36 cellular contexts compared by ENCODE assay signal in the genomic region with DNA sequence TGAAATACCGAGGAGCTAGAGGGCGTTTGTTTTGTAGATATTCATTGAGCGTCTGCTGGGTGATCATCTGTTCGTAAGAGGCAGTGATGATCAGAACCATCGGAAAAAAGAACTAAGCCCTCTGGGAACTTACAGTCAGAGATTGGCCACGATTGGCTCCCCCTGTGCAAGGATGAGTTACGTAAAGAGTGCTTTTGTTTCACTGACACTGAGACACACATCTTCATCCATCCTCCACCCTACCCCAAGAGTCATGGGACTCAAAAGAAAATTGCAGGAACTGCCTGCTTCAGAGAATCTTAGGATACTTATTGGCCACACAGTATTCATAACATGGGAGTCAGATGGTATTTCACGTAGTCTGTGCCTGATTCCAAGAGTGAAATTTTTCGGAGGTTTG.
"Had no signal": no experiment of that assay in that cellular context is flagged by ENCODE, and none has a peak within 500 bp of the region (broad histone marks: within the 10 kb centered on the region; RNA-seq: fewer than 3 reads in every experiment).

No MANE protein-coding gene starts in this region.

- H3K9me3 Mint-ChIP-seq: activated B cell treated with CpG ODN at 0.5 μM for 24 hours; activated CD4-positive, alpha-beta T cell treated with anti-CD3 and anti-CD28 coated beads, Interleukin-2, amount 10 ng/mL, durations not matched to agents 24 days and 14 days; activated CD8-positive, alpha-beta T cell treated with anti-CD3 and anti-CD28 coated beads for 36 hours; activated naive CD4-positive, alpha-beta T cell treated with anti-CD3 and anti-CD28 coated beads for 36 hours; activated naive CD4-positive, alpha-beta T cell treated with anti-CD3 and anti-CD28 coated beads, Interleukin-2, amount 50 U/mL, for 72 hours; activated naive CD8-positive, alpha-beta T cell treated with anti-CD3 and anti-CD28 coated beads for 36 hours; activated T-cell treated with anti-CD3 and anti-CD28 coated beads, Interleukin-2, amount 50 U/mL, for 4 hours; activated T-helper 1 cell treated with anti-CD3 and anti-CD28 coated beads, Interleukin-12 subunit alpha, Interleukin-12 subunit beta, Interleukin-2, Interleukin-4 antibody, amounts not matched to agents 30 ng/mL and 10 ng/mL and 1 ng/mL, durations not matched to agents 14 hours and 24 hours and 36 hours; activated T-helper 17 cell treated with anti-CD3 and anti-CD28 coated beads, Interleukin-2, amount 50 U/mL, for 72 hours; T-helper 1 cell treated with Interleukin-12 subunit alpha and Interleukin-12 subunit beta and Interleukin-4 antibody, amounts not matched to agents 30 μg/mL and 1 μg/mL, for 36 hours; T-helper 2 cell treated with Interferon-gamma antibody and Interleukin-4, amounts not matched to agents 5 μg/mL and 100 μg/mL, for 36 hours had no signal

- DNase-seq: activated B cell treated with CpG ODN at 0.5 μM for 24 hours; activated CD4-positive, alpha-beta memory T cell treated with anti-CD3 and anti-CD28 coated beads for 36 hours; activated CD4-positive, alpha-beta T cell treated with anti-CD3 and anti-CD28 coated beads for 4 hours; activated CD4-positive, alpha-beta T cell treated with anti-CD3 and anti-CD28 coated beads, Interleukin-2, amount 10 ng/mL, durations not matched to agents 24 days and 14 days; activated CD4-positive, alpha-beta T cell treated with anti-CD3 and anti-CD28 coated beads, Interleukin-2, amount 50 U/mL, for 1 hour; activated CD4-positive, alpha-beta T cell treated with anti-CD3 and anti-CD28 coated beads, Interleukin-2, amount 50 U/mL, for 4 hours; activated CD4-positive, CD25-positive, alpha-beta regulatory T cell treated with anti-CD3 and anti-CD28 coated beads, Interleukin-2, amount 50 U/mL, for 72 hours; activated CD8-positive, alpha-beta memory T cell treated with anti-CD3 and anti-CD28 coated beads, Interleukin-2, amount 50 U/mL, for 4 hours; activated CD8-positive, alpha-beta T cell treated with anti-CD3 and anti-CD28 coated beads for 36 hours; activated effector memory CD4-positive, alpha-beta T cell treated with anti-CD3 and anti-CD28 coated beads, Interleukin-2, amount 50 U/mL, for 16 hours; activated gamma-delta T cell treated with Interleukin-2 at 50 U/mL for 16 hours; activated naive CD4-positive, alpha-beta T cell; activated naive CD4-positive, alpha-beta T cell treated with anti-CD3 and anti-CD28 coated beads for 36 hours; activated naive CD4-positive, alpha-beta T cell treated with anti-CD3 and anti-CD28 coated beads, Interleukin-2, amount 50 U/mL, for 16 hours; activated naive CD8-positive, alpha-beta T cell treated with anti-CD3 and anti-CD28 coated beads for 36 hours; activated T-cell treated with anti-CD3 and anti-CD28 coated beads for 4 hours; activated T-cell treated with anti-CD3 and anti-CD28 coated beads, Interleukin-2, amount 50 U/mL, for 1 hour; activated T-cell treated with anti-CD3 and anti-CD28 coated beads, Interleukin-2, amount 50 U/mL, for 4 hours; activated T-cell treated with anti-CD3 and anti-CD28 coated beads, Interleukin-2, amount 50 U/mL, for 72 hours; adrenal gland; amniotic stem cell; anterior cingulate cortex; body of pancreas; brain microvascular endothelial cell; central memory CD4-positive, alpha-beta T cell; T-helper 1 cell; T-helper 2 cell; T-helper 9 cell had no signal

- H3K36me3 Mint-ChIP-seq: activated CD4-positive, alpha-beta memory T cell treated with anti-CD3 and anti-CD28 coated beads for 36 hours; activated naive CD4-positive, alpha-beta T cell treated with anti-CD3 and anti-CD28 coated beads, Interleukin-2, amount 50 U/mL, for 72 hours had no signal

- H3K27me3 Mint-ChIP-seq: activated B cell treated with CpG ODN at 0.5 μM for 24 hours; activated CD4-positive, alpha-beta memory T cell treated with anti-CD3 and anti-CD28 coated beads for 36 hours; activated CD4-positive, alpha-beta T cell treated with anti-CD3 and anti-CD28 coated beads, Interleukin-2, amount 10 ng/mL, durations not matched to agents 24 days and 14 days; activated CD8-positive, alpha-beta T cell treated with anti-CD3 and anti-CD28 coated beads for 36 hours; activated naive CD8-positive, alpha-beta T cell treated with anti-CD3 and anti-CD28 coated beads for 36 hours; activated T-helper 17 cell treated with anti-CD3 and anti-CD28 coated beads, Interleukin-2, amount 50 U/mL, for 72 hours had no signal

- H3K4me1 Mint-ChIP-seq: activated B cell treated with CpG ODN at 0.5 μM for 24 hours; activated CD4-positive, alpha-beta T cell treated with anti-CD3 and anti-CD28 coated beads, Interleukin-2, amount 10 ng/mL, durations not matched to agents 24 days and 14 days; activated naive CD8-positive, alpha-beta T cell treated with anti-CD3 and anti-CD28 coated beads for 36 hours; activated T-helper 17 cell treated with anti-CD3 and anti-CD28 coated beads, Interleukin-2, amount 50 U/mL, for 72 hours had no signal

- H3K27ac ChIP-seq: adrenal gland, ascending aorta, body of pancreas, brain microvascular endothelial cell, breast epithelium, VCaP had no signal

- ATAC-seq: activated CD8-positive, alpha-beta T cell treated with anti-CD3 and anti-CD28 coated beads for 36 hours; activated naive CD4-positive, alpha-beta T cell treated with anti-CD3 and anti-CD28 coated beads, Interleukin-2, amount 50 U/mL, for 72 hours; activated T-cell treated with anti-CD3 and anti-CD28 coated beads, Interleukin-2, amount 50 U/mL, for 4 hours; activated T-cell treated with anti-CD3 and anti-CD28 coated beads, Interleukin-2, amount 50 U/mL, for 72 hours; activated T-helper 17 cell treated with anti-CD3 and anti-CD28 coated beads, Interleukin-2, amount 50 U/mL, for 72 hours; body of pancreas had no signal

- H3K27ac Mint-ChIP-seq: activated B cell treated with CpG ODN at 0.5 μM for 24 hours; activated CD4-positive, alpha-beta memory T cell treated with anti-CD3 and anti-CD28 coated beads for 36 hours; activated CD4-positive, alpha-beta T cell treated with anti-CD3 and anti-CD28 coated beads, Interleukin-2, amount 10 ng/mL, durations not matched to agents 24 days and 14 days; activated CD8-positive, alpha-beta T cell treated with anti-CD3 and anti-CD28 coated beads for 36 hours; activated naive CD4-positive, alpha-beta T cell treated with anti-CD3 and anti-CD28 coated beads for 36 hours; activated naive CD4-positive, alpha-beta T cell treated with anti-CD3 and anti-CD28 coated beads, Interleukin-2, amount 50 U/mL, for 72 hours; activated naive CD8-positive, alpha-beta T cell treated with anti-CD3 and anti-CD28 coated beads for 36 hours; activated T-cell treated with anti-CD3 and anti-CD28 coated beads, Interleukin-2, amount 50 U/mL, for 72 hours; activated T-helper 1 cell treated with anti-CD3 and anti-CD28 coated beads, Interleukin-12 subunit alpha, Interleukin-12 subunit beta, Interleukin-2, Interleukin-4 antibody, amounts not matched to agents 30 ng/mL and 10 ng/mL and 1 ng/mL, durations not matched to agents 14 hours and 24 hours and 36 hours; activated T-helper 17 cell treated with anti-CD3 and anti-CD28 coated beads, Interleukin-2, amount 50 U/mL, for 72 hours; T-helper 1 cell treated with Interleukin-12 subunit alpha and Interleukin-12 subunit beta and Interleukin-4 antibody, amounts not matched to agents 30 μg/mL and 1 μg/mL, for 36 hours; T-helper 2 cell treated with Interferon-gamma antibody and Interleukin-4, amounts not matched to agents 5 μg/mL and 100 μg/mL, for 36 hours had no signal

- H3K4me3 Mint-ChIP-seq: activated B cell treated with CpG ODN at 0.5 μM for 24 hours; activated CD4-positive, alpha-beta memory T cell treated with anti-CD3 and anti-CD28 coated beads for 36 hours; activated CD4-positive, alpha-beta T cell treated with anti-CD3 and anti-CD28 coated beads, Interleukin-2, amount 10 ng/mL, durations not matched to agents 24 days and 14 days; activated CD8-positive, alpha-beta T cell treated with anti-CD3 and anti-CD28 coated beads for 36 hours; activated naive CD4-positive, alpha-beta T cell treated with anti-CD3 and anti-CD28 coated beads for 36 hours; activated naive CD8-positive, alpha-beta T cell treated with anti-CD3 and anti-CD28 coated beads for 36 hours; activated T-cell treated with anti-CD3 and anti-CD28 coated beads, Interleukin-2, amount 50 U/mL, for 4 hours; activated T-cell treated with anti-CD3 and anti-CD28 coated beads, Interleukin-2, amount 50 U/mL, for 72 hours; activated T-helper 1 cell treated with anti-CD3 and anti-CD28 coated beads, Interleukin-12 subunit alpha, Interleukin-12 subunit beta, Interleukin-2, Interleukin-4 antibody, amounts not matched to agents 30 ng/mL and 10 ng/mL and 1 ng/mL, durations not matched to agents 14 hours and 24 hours and 36 hours; activated T-helper 17 cell treated with anti-CD3 and anti-CD28 coated beads, Interleukin-2, amount 50 U/mL, for 72 hours; T-helper 1 cell treated with Interleukin-12 subunit alpha and Interleukin-12 subunit beta and Interleukin-4 antibody, amounts not matched to agents 30 μg/mL and 1 μg/mL, for 36 hours; T-helper 2 cell treated with Interferon-gamma antibody and Interleukin-4, amounts not matched to agents 5 μg/mL and 100 μg/mL, for 36 hours had no signal
